In the genomic region with DNA sequence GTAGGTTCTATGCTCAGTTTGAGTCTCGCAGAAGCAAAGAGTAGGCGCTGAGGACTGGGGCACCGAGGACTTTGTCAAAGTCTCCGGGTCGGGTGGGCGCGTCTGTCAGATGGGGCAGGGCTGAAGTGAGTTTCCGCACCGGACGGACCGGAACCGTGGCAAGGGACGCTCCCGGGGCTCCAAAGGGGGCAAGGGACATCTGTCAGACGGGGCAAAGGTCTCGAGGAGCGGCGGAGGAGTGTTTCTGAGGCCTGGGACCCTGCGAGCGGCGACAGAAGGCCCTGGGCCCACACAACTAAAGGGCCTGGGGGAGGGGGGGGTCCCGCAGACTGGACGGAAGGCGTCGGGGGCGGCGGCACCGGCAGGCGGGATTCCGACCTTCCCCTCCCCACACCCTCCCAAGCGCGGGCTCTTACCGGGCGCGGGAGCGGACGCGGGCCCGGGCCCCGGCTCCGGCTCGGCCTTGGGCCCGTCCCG, we compare ENCODE assay signal across 8 cellular contexts. TPM values are rescaled to one million over a fixed set of nuclear protein-coding genes. Genes with fewer than 3 reads are reported as not detected.
DNase-seq lines count a peak whose midpoint lies in the region; ATAC-seq and TF ChIP-seq lines count a peak whose summit lies in the region.

No MANE protein-coding gene starts in this region.

- intact Hi-C loops in adrenal gland (cut with DNase I), result no loop called here
- intact Hi-C loops in stomach (cut with DNase I; ENCODE audit: low total_unique reads), result no loop called here

- no peak for TF ChIP-seq POLR2A in adrenal gland (IDR thresholded peaks at IDR 0.05)
- no peak for TF ChIP-seq POLR2A in stomach (IDR thresholded peaks at IDR 0.05)

- H3K4me1 ChIP-seq in adrenal gland (replicated peaks in 1 of 2), result peaks cover 27 to 32% of the 10 kb centered on the region in 2 donors
- H3K4me1 ChIP-seq in stomach, result peaks cover 23 to 53% (median 46%) of the 10 kb centered on the region in 4 donors

- H3K4me3 ChIP-seq in GM08714 (ENCODE audit: low read length) (peak overlapping the region; percentile 87), HL-60 (replicated peaks; ENCODE audit: insufficient read depth, low read length) (peak overlapping the region; percentile 92), adrenal gland (peak overlapping the region; percentile 5 to 96 (median 76)), stomach (peak overlapping the region; percentile 90 to 99 (median 93))

- TF ChIP-seq CTCF in HL-60 (IDR thresholded peaks at IDR 0.05; ENCODE audit: insufficient read depth, low read length) (no peak), adrenal gland (IDR thresholded peaks at IDR 0.05) (no peak), stomach (IDR thresholded peaks at IDR 0.05) (no peak)

- H3K27ac ChIP-seq in HL-60 (replicated peaks), result peak overlapping the region; percentile 88
- peak overlapping the region in 2 of 5 donors; percentile 30 to 97 for H3K27ac ChIP-seq in adrenal gland
- H3K27ac ChIP-seq in stomach, result peak overlapping the region; percentile 26 to 85 (median 76)

- H3K9me3 ChIP-seq in adrenal gland (replicated peaks in 1 of 3) (no peaks in the 10 kb centered on the region), stomach (no peaks in the 10 kb centered on the region)

- H3K36me3 ChIP-seq in adrenal gland (replicated peaks in 1 of 2) (peaks cover 0 to 10% of the 10 kb centered on the region in 2 donors), stomach (peaks cover 4 to 44% (median 32%) of the 10 kb centered on the region in 4 donors)

- H3K27me3 ChIP-seq in HL-60 (ENCODE audit: insufficient read depth, poor library complexity, severe bottlenecking) (no peaks in the 10 kb centered on the region), adrenal gland (no peaks in the 10 kb centered on the region), stomach (no peaks in the 10 kb centered on the region)

- TF ChIP-seq EP300 in stomach (IDR thresholded peaks at IDR 0.05), result no peak

- no peak for DNase-seq in HL-60 (ENCODE audit: low read depth in 1 of 2, low spot score in 1 of 2)
- DNase-seq in adrenal gland, result no peak
- peak; percentile 50 for DNase-seq in left lobe of liver (ENCODE audit: low spot score)
- no peak for DNase-seq in stomach
- no peak for DNase-seq in NOMO-1 (lab: John Stamatoyannopoulos, UW; ENCODE audit: unreplicated experiment in 2 of 2)
- no peak for DNase-seq in activated gamma-delta T cell treated with Interleukin-2 at 50 U/mL for 16 hours

- WGBS in adrenal gland, 4 donors, result 0 to 3% (median 1%) methylated on average over 6 to 39 of the region's 44 CpGs
- 0 to 1% (median 1%) methylated on average over 15 to 44 of the region's 44 CpGs for WGBS in stomach, 5 donors

- no peak for ATAC-seq in left lobe of liver
- ATAC-seq in HG03571 (IDR thresholded peaks at IDR 0.05; ENCODE audit: unreplicated experiment), result no peak

RNA-seq across cellular contexts. Expression of a gene that starts 13.3 kb away (rescaled TPM):
- 100 to 1,000 TPM in 5 of 8 donors, 10 to 100 TPM in 3; 48.3 to 206 (median 131) TPM for total RNA-seq in adrenal gland
- 100 to 1,000 TPM in 2 of 3 donors, 10 to 100 TPM in 1; 60.5 to 652 (median 264) TPM for polyA plus RNA-seq in adrenal gland
- total RNA-seq in left lobe of liver, result 64.5 TPM
- 100 to 1,000 TPM in 3 of 5 donors, 10 to 100 TPM in 2; 67.8 to 320 (median 120) TPM for total RNA-seq in stomach
- polyA plus RNA-seq in stomach, result 100 to 1,000 TPM in 1 of 3 donors, 10 to 100 TPM in 2; 73.4 to 106 (median 73.7) TPM

RNA-seq across cellular contexts. Expression of a gene that starts 17.7 kb away (rescaled TPM):
- total RNA-seq in adrenal gland, result 10 to 100 TPM; 22.6 to 49.2 (median 36.3) TPM
- 10 to 100 TPM in 2 of 3 donors, 1 to 10 TPM in 1; 7.9 to 48.1 (median 28.3) TPM for polyA plus RNA-seq in adrenal gland
- 18.7 TPM for total RNA-seq in left lobe of liver
- 100 to 1,000 TPM in 1 of 5 donors, 10 to 100 TPM in 4; 15.2 to 124 (median 60.3) TPM for total RNA-seq in stomach
- 10 to 100 TPM; 13.9 to 16.1 (median 14.2) TPM for polyA plus RNA-seq in stomach

RNA-seq across cellular contexts. Expression of a gene that starts 32.3 kb away (rescaled TPM):
- 1 to 10 TPM; 2.6 to 7.6 (median 5.5) TPM for total RNA-seq in adrenal gland
- polyA plus RNA-seq in adrenal gland, result 10 to 100 TPM in 1 of 3 donors, 1 to 10 TPM in 2; 1.1 to 20.5 (median 5.7) TPM
- total RNA-seq in left lobe of liver, result 1.9 TPM
- 10 to 100 TPM in 2 of 5 donors, 1 to 10 TPM in 3; 1.1 to 21.2 (median 7.8) TPM for total RNA-seq in stomach
- polyA plus RNA-seq in stomach, result 1 to 10 TPM; 2.1 to 3.5 (median 2.5) TPM

RNA-seq across cellular contexts. Expression of a gene that starts 47.2 kb away (rescaled TPM):
- not detected for total RNA-seq in adrenal gland
- polyA plus RNA-seq in adrenal gland, result not detected
- 65.8 TPM for total RNA-seq in left lobe of liver
- total RNA-seq in stomach, result not detected
- polyA plus RNA-seq in stomach, result not detected

RNA-seq across cellular contexts. Expression of a gene that starts 52.5 kb away (rescaled TPM):
- total RNA-seq in adrenal gland (10 to 100 TPM; 13.0 to 45.8 (median 32.2) TPM), left lobe of liver (24.7 TPM), stomach (10 to 100 TPM; 19.8 to 38.7 (median 23.7) TPM)
- polyA plus RNA-seq in adrenal gland (10 to 100 TPM; 13.4 to 41.7 (median 27.0) TPM), stomach (10 to 100 TPM in 2 of 3 donors, 1 to 10 TPM in 1; 9.5 to 14.1 (median 13.7) TPM)
